18 cellular contexts compared by ENCODE assay signal in genomic region chr10:12048547-12048946, GRCh38. TPM values are rescaled to one million over a fixed set of nuclear protein-coding genes. Genes with fewer than 3 reads are reported as not detected.
DNase-seq lines count a peak whose midpoint lies in the region; ATAC-seq, FAIRE-seq and TF ChIP-seq lines count a peak whose summit lies in the region.
"Had no signal": no experiment of that assay in that cellular context is flagged by ENCODE, and none has a peak within 500 bp of the region (broad histone marks: within the 10 kb centered on the region; RNA-seq: fewer than 3 reads in every experiment).

No MANE protein-coding gene starts in this region.

- no peaks in the 10 kb centered on the region for H3F3A ChIP-seq in PC-3 (ENCODE audit: low read length, unreplicated experiment)

- H4K20me1 ChIP-seq in PC-3 (ENCODE audit: low read length): no peaks in the 10 kb centered on the region

- no peak overlapping the region for H3K4me2 ChIP-seq in PC-3 (ENCODE audit: low read length)

- H3K4me3 Mint-ChIP-seq in progenitor cell of endocrine pancreas (ENCODE audit: low read depth): no peak overlapping the region
- H3K4me3 Mint-ChIP-seq: stimulated activated naive CD8-positive, alpha-beta T cell treated with anti-CD3 and anti-CD28 coated beads, Interleukin-15, amount 100 ng/mL, for 72 hours had no signal

- H3K4me3 ChIP-seq in PC-3 (ENCODE audit: low read length) (no peak overlapping the region), body of pancreas (no peak overlapping the region)
- H3K4me3 ChIP-seq: adrenal gland, coronary artery, tibial artery had no signal

- intact Hi-C loops in PC-3 (cut with micrococcal nuclease) (no loop called here), body of pancreas (cut with DNase I) (no loop called here)

- no peaks in the 10 kb centered on the region for H3K36me3 ChIP-seq in PC-3 (ENCODE audit: low read depth, low read length)
- H3K36me3 ChIP-seq in body of pancreas (replicated peaks in 1 of 2; ENCODE audit: insufficient read depth in 1 of 2, low read depth in 2 of 2): no peaks in the 10 kb centered on the region
- H3K36me3 ChIP-seq: adrenal gland, tibial artery, WERI-Rb-1 had no signal

- POLR2A ChIA-PET in PC-3 (lab: Charles Lee; ENCODE audit: unreplicated experiment): no interaction called here

- H3K4me1 ChIP-seq in PC-3 (ENCODE audit: insufficient read depth, low read length) (peaks cover 3% of the 10 kb centered on the region), body of pancreas (peaks cover 8% of the 10 kb centered on the region)

- H3K4me1 Mint-ChIP-seq in progenitor cell of endocrine pancreas (ENCODE audit: low read depth): no peaks in the 10 kb centered on the region

- FAIRE-seq in GM12891 (lab: Jason Lieb, UNC): peak; percentile 54
- FAIRE-seq: kidney, small intestine had no signal

- no peak overlapping the region for H3K9ac ChIP-seq in PC-3 (ENCODE audit: low read length)

- no peak overlapping the region for H3K27ac ChIP-seq in PC-3 (ENCODE audit: low read length)
- H3K27ac ChIP-seq in body of pancreas: no peak overlapping the region
- H3K27ac ChIP-seq: adrenal gland, coronary artery, tibial artery, WERI-Rb-1 had no signal

- no TSS peak for BruUV-seq in PC-3 (replicated peaks; lab: Mats Ljungman, UMichigan)

- H3K36me3 Mint-ChIP-seq in progenitor cell of endocrine pancreas (ENCODE audit: insufficient read depth): no peaks in the 10 kb centered on the region

- H3K27me3 ChIP-seq in PC-3 (ENCODE audit: low read length) (no peaks in the 10 kb centered on the region), body of pancreas (no peaks in the 10 kb centered on the region)
- H3K27me3 ChIP-seq: adrenal gland, tibial artery had no signal

- no peak overlapping the region for H3K27ac Mint-ChIP-seq in progenitor cell of endocrine pancreas
- H3K27ac Mint-ChIP-seq: stimulated activated naive CD8-positive, alpha-beta T cell treated with anti-CD3 and anti-CD28 coated beads, Interleukin-15, amount 100 ng/mL, for 72 hours had no signal

- H3K9me3 Mint-ChIP-seq in progenitor cell of endocrine pancreas (ENCODE audit: low read depth): no peaks in the 10 kb centered on the region
- H3K9me3 Mint-ChIP-seq: stimulated activated naive CD8-positive, alpha-beta T cell treated with anti-CD3 and anti-CD28 coated beads, Interleukin-15, amount 100 ng/mL, for 72 hours had no signal

- H3K27me3 Mint-ChIP-seq in progenitor cell of endocrine pancreas: peaks cover 7% of the 10 kb centered on the region
- H3K27me3 Mint-ChIP-seq: stimulated activated naive CD8-positive, alpha-beta T cell treated with anti-CD3 and anti-CD28 coated beads, Interleukin-15, amount 100 ng/mL, for 72 hours had no signal

- CTCF ChIA-PET in PC-3 (lab: Charles Lee): no interaction called here

- H3K9me3 ChIP-seq in PC-3 (ENCODE audit: low read length): no peaks in the 10 kb centered on the region
- no peaks in the 10 kb centered on the region for H3K9me3 ChIP-seq in body of pancreas
- H3K9me3 ChIP-seq: adrenal gland, tibial artery had no signal

- DNase-seq in GM12891 (ENCODE audit: insufficient read length, low spot score): no peak
- DNase-seq in amniotic epithelial cell (ENCODE audit: low read depth): peak; percentile 32
- DNase-seq in PC-3: no peak
- DNase-seq in A172 (ENCODE audit: low spot score): no peak
- DNase-seq in progenitor cell of endocrine pancreas (ENCODE audit: low spot score, unreplicated experiment): no peak
- DNase-seq in body of pancreas: no peak
- DNase-seq: adrenal gland; EL; KBM-7; kidney; NCI-H69; small intestine; stimulated activated naive CD8-positive, alpha-beta T cell treated with anti-CD3 and anti-CD28 coated beads, Interleukin-15, amount 100 ng/mL, for 72 hours; tibial artery; WERI-Rb-1 had no signal

- TF ChIP-seq CTCF in PC-3 (conservative IDR thresholded peaks at IDR 0.05; ENCODE audit: low read depth, low read length) (no peak), progenitor cell of endocrine pancreas (IDR thresholded peaks at IDR 0.05; ENCODE audit: unreplicated experiment) (no peak), body of pancreas (IDR thresholded peaks at IDR 0.05) (no peak)

- TF ChIP-seq POLR2A in GM12891 (IDR thresholded peaks at IDR 0.05; ENCODE audit: low read depth, low read length) (no peak), body of pancreas (IDR thresholded peaks at IDR 0.05) (no peak)

- no peaks in the 10 kb centered on the region for H3K79me2 ChIP-seq in PC-3 (ENCODE audit: low read length)

- H3K9me2 ChIP-seq in PC-3 (replicated peaks; ENCODE audit: low read length): no peaks in the 10 kb centered on the region

- 81% methylated on average over 8 of the region's 8 CpGs for WGBS in body of pancreas, 2 donors

- ATAC-seq in GM18868 (IDR thresholded peaks at IDR 0.05; ENCODE audit: unreplicated experiment) (peak; percentile 36), HG02610 (IDR thresholded peaks at IDR 0.05; ENCODE audit: unreplicated experiment) (peak; percentile 41), PC-3 (no peak), body of pancreas (no peak)
- ATAC-seq: stimulated activated naive CD8-positive, alpha-beta T cell treated with anti-CD3 and anti-CD28 coated beads, Interleukin-15, amount 100 ng/mL, for 72 hours had no signal

- no peak overlapping the region for H2AFZ ChIP-seq in PC-3 (ENCODE audit: low read length)

TF ChIP-seq in GM12891, 5 proteins besides CTCF, POLR2A, EP300 and RAD21:
- TF ChIP-seq POLR2AphosphoS5 (IDR thresholded peaks at IDR 0.05; ENCODE audit: low read depth, low read length): no peak
- TF ChIP-seq SPI1 (IDR thresholded peaks at IDR 0.05; ENCODE audit: low read depth, low read length): no peak
- TF ChIP-seq PAX5 (IDR thresholded peaks at IDR 0.05; ENCODE audit: insufficient read depth, low read length, severe bottlenecking): no peak
- TF ChIP-seq TAF1 (IDR thresholded peaks at IDR 0.05; ENCODE audit: low read depth, low read length): no peak
- no peak for TF ChIP-seq POU2F2 (IDR thresholded peaks at IDR 0.05; ENCODE audit: low read depth, low read length)

RNA-seq across cellular contexts. Expression of gene UPF2, which starts 5.9 kb away (rescaled TPM):
- polyA plus RNA-seq in GM12891 (2012; ENCODE audit: low read depth, missing spikeins): 16.6 TPM
- total RNA-seq in PC-3 (2014; rRNA removed) (10.4 and 12.0 TPM in 2 replicates), progenitor cell of endocrine pancreas (30.9 and 31.0 TPM in 2 replicates), body of pancreas (10 to 100 TPM; 11.2 to 16.9 TPM)
- total RNA-seq in A172 (2014; rRNA removed; shearing (Covaris generic)): 16.8 and 18.7 TPM in 2 replicates

RNA-seq across cellular contexts. Expression of gene DHTKD1, which starts 20.2 kb away (rescaled TPM):
- 12.3 TPM for polyA plus RNA-seq in GM12891 (2012; ENCODE audit: low read depth, missing spikeins)
- 8.1 and 18.7 TPM in 2 replicates for total RNA-seq in PC-3 (2014; rRNA removed)
- 21.0 and 22.3 TPM in 2 replicates for total RNA-seq in A172 (2014; rRNA removed; shearing (Covaris generic))
- 43.6 and 44.5 TPM in 2 replicates for total RNA-seq in progenitor cell of endocrine pancreas
- total RNA-seq in body of pancreas: 10 to 100 TPM; 20.8 to 36.6 TPM

Comparison
In these comparisons a context has a peak if more than half of its experiments do, and no peak if none do; other contexts are left out.
1. ATAC-seq: peak in GM18868 (single experiment) and HG02610 (single experiment); none in PC-3 (single experiment) and body of pancreas (single experiment).